In genomic region chr16:46577988-46578579, GRCh38 we compare ENCODE assay signal across 38 cellular contexts.
"Had no signal": no experiment of that assay in that cellular context is flagged by ENCODE, and none has a peak within 500 bp of the region (broad histone marks: within the 10 kb centered on the region; RNA-seq: fewer than 3 reads in every experiment).

No MANE protein-coding gene starts in this region.

- H3K27ac ChIP-seq: ascending aorta, cardiac muscle cell, VCaP had no signal

- H3K9me3 ChIP-seq: ascending aorta had no signal

- H3K4me3 ChIP-seq: ascending aorta, cardiac muscle cell had no signal

- H3K9me3 Mint-ChIP-seq: activated B cell treated with CpG ODN at 0.5 μM for 24 hours; activated CD4-positive, alpha-beta memory T cell treated with anti-CD3 and anti-CD28 coated beads for 36 hours; activated CD4-positive, alpha-beta T cell treated with anti-CD3 and anti-CD28 coated beads, Interleukin-2, amount 10 ng/mL, durations not matched to agents 24 days and 14 days; activated naive CD4-positive, alpha-beta T cell treated with anti-CD3 and anti-CD28 coated beads, Interleukin-2, amount 10 ng/mL, durations not matched to agents 7 days and 5 days; activated naive CD4-positive, alpha-beta T cell treated with anti-CD3 and anti-CD28 coated beads, Interleukin-2, amount 50 U/mL, for 24 hours; activated naive CD8-positive, alpha-beta T cell treated with anti-CD3 and anti-CD28 coated beads, Interleukin-2, amount 10 ng/mL, durations not matched to agents 7 days and 5 days; activated naive CD8-positive, alpha-beta T cell treated with anti-CD3 and anti-CD28 coated beads, Interleukin-2, amount 50 U/mL, for 24 hours; activated T-cell treated with anti-CD3 and anti-CD28 coated beads, Interleukin-2, amount 50 U/mL, for 24 hours; activated T-helper 2 cell treated with anti-CD3 and anti-CD28 coated beads, Interferon-gamma antibody, Interleukin-2, Interleukin-4, amounts not matched to agents 10 μg/mL and 5 μg/mL and 100 μg/mL, durations not matched to agents 14 hours and 24 hours and 36 hours; central memory CD8-positive, alpha-beta T cell; T-helper 1 cell treated with Interleukin-12 subunit alpha and Interleukin-12 subunit beta and Interleukin-4 antibody, amounts not matched to agents 30 μg/mL and 1 μg/mL, for 36 hours; T-helper 2 cell treated with Interferon-gamma antibody and Interleukin-4, amounts not matched to agents 5 μg/mL and 100 μg/mL, for 36 hours had no signal

- H3K4me3 Mint-ChIP-seq: activated B cell treated with CpG ODN at 0.5 μM for 24 hours; activated CD4-positive, alpha-beta memory T cell treated with anti-CD3 and anti-CD28 coated beads for 36 hours; activated CD4-positive, alpha-beta T cell treated with anti-CD3 and anti-CD28 coated beads, Interleukin-2, amount 10 ng/mL, durations not matched to agents 24 days and 14 days; activated CD8-positive, alpha-beta memory T cell treated with anti-CD3 and anti-CD28 coated beads, Interleukin-2, amount 10 ng/mL, durations not matched to agents 7 days and 5 days; activated CD8-positive, alpha-beta T cell treated with anti-CD3 and anti-CD28 coated beads, Interleukin-2, amount 10 ng/mL, durations not matched to agents 7 days and 5 days; activated naive CD4-positive, alpha-beta T cell treated with anti-CD3 and anti-CD28 coated beads, Interleukin-2, amount 10 ng/mL, durations not matched to agents 7 days and 5 days; activated naive CD4-positive, alpha-beta T cell treated with anti-CD3 and anti-CD28 coated beads, Interleukin-2, amount 50 U/mL, for 24 hours; activated naive CD8-positive, alpha-beta T cell; activated naive CD8-positive, alpha-beta T cell treated with anti-CD3 and anti-CD28 coated beads, Interleukin-2, amount 10 ng/mL, durations not matched to agents 7 days and 5 days; activated naive CD8-positive, alpha-beta T cell treated with anti-CD3 and anti-CD28 coated beads, Interleukin-2, amount 50 U/mL, for 24 hours; activated T-cell treated with anti-CD3 and anti-CD28 coated beads, Interleukin-2, amount 50 U/mL, for 24 hours; brain; central memory CD8-positive, alpha-beta T cell; T-helper 1 cell treated with Interleukin-12 subunit alpha and Interleukin-12 subunit beta and Interleukin-4 antibody, amounts not matched to agents 30 μg/mL and 1 μg/mL, for 36 hours; T-helper 2 cell treated with Interferon-gamma antibody and Interleukin-4, amounts not matched to agents 5 μg/mL and 100 μg/mL, for 36 hours had no signal

- H3K36me3 ChIP-seq: ascending aorta, cardiac muscle cell had no signal

- FAIRE-seq: bronchial epithelial cell, TTC549 had no signal

- H3K27me3 Mint-ChIP-seq: activated B cell treated with CpG ODN at 0.5 μM for 24 hours; activated CD4-positive, alpha-beta memory T cell treated with anti-CD3 and anti-CD28 coated beads for 36 hours; activated CD4-positive, alpha-beta T cell treated with anti-CD3 and anti-CD28 coated beads, Interleukin-2, amount 10 ng/mL, durations not matched to agents 24 days and 14 days; activated CD8-positive, alpha-beta memory T cell treated with anti-CD3 and anti-CD28 coated beads, Interleukin-2, amount 10 ng/mL, durations not matched to agents 7 days and 5 days; activated naive CD4-positive, alpha-beta T cell treated with anti-CD3 and anti-CD28 coated beads, Interleukin-2, amount 10 ng/mL, durations not matched to agents 7 days and 5 days; activated naive CD4-positive, alpha-beta T cell treated with anti-CD3 and anti-CD28 coated beads, Interleukin-2, amount 50 U/mL, for 24 hours; activated naive CD8-positive, alpha-beta T cell; activated naive CD8-positive, alpha-beta T cell treated with anti-CD3 and anti-CD28 coated beads, Interleukin-2, amount 10 ng/mL, durations not matched to agents 7 days and 5 days; activated naive CD8-positive, alpha-beta T cell treated with anti-CD3 and anti-CD28 coated beads, Interleukin-2, amount 50 U/mL, for 24 hours; activated T-cell treated with anti-CD3 and anti-CD28 coated beads, Interleukin-2, amount 50 U/mL, for 24 hours; brain; central memory CD8-positive, alpha-beta T cell had no signal

- ATAC-seq: activated CD8-positive, alpha-beta memory T cell treated with anti-CD3 and anti-CD28 coated beads, Interleukin-2, amount 10 ng/mL, durations not matched to agents 7 days and 5 days; activated CD8-positive, alpha-beta T cell treated with anti-CD3 and anti-CD28 coated beads, Interleukin-2, amount 10 ng/mL, durations not matched to agents 7 days and 5 days; activated naive CD8-positive, alpha-beta T cell treated with anti-CD3 and anti-CD28 coated beads, Interleukin-2, amount 50 U/mL, for 24 hours had no signal

- H3K4me1 ChIP-seq: ascending aorta had no signal

- DNase-seq: activated B cell treated with CpG ODN at 0.5 μM for 24 hours; activated CD4-positive, alpha-beta memory T cell treated with anti-CD3 and anti-CD28 coated beads for 36 hours; activated CD4-positive, alpha-beta T cell treated with anti-CD3 and anti-CD28 coated beads for 4 hours; activated CD4-positive, alpha-beta T cell treated with anti-CD3 and anti-CD28 coated beads, Interleukin-2, amount 10 ng/mL, durations not matched to agents 24 days and 14 days; activated CD4-positive, alpha-beta T cell treated with anti-CD3 and anti-CD28 coated beads, Interleukin-2, amount 50 U/mL, for 1 hour; activated CD4-positive, alpha-beta T cell treated with anti-CD3 and anti-CD28 coated beads, Interleukin-2, amount 50 U/mL, for 4 hours; activated CD4-positive, CD25-positive, alpha-beta regulatory T cell treated with anti-CD3 and anti-CD28 coated beads, Interleukin-2, amount 50 U/mL, for 72 hours; activated CD8-positive, alpha-beta memory T cell treated with anti-CD3 and anti-CD28 coated beads for 24 hours; activated CD8-positive, alpha-beta memory T cell treated with anti-CD3 and anti-CD28 coated beads, Interleukin-2, amount 10 ng/mL, durations not matched to agents 7 days and 5 days; activated CD8-positive, alpha-beta memory T cell treated with anti-CD3 and anti-CD28 coated beads, Interleukin-2, amount 50 U/mL, for 48 hours; activated CD8-positive, alpha-beta T cell treated with anti-CD3 and anti-CD28 coated beads, Interleukin-2, amount 10 ng/mL, durations not matched to agents 7 days and 5 days; activated effector memory CD4-positive, alpha-beta T cell treated with Interleukin-2 at 50 U/mL for 16 hours; activated gamma-delta T cell; activated naive CD4-positive, alpha-beta T cell treated with anti-CD3 and anti-CD28 coated beads, Interleukin-2, amount 10 ng/mL, durations not matched to agents 7 days and 5 days; activated naive CD4-positive, alpha-beta T cell treated with Interleukin-2 at 50 U/mL for 16 hours; activated naive CD8-positive, alpha-beta T cell treated with anti-CD3 and anti-CD28 coated beads, Interleukin-2, amount 10 ng/mL, durations not matched to agents 7 days and 5 days; activated naive CD8-positive, alpha-beta T cell treated with anti-CD3 and anti-CD28 coated beads, Interleukin-2, amount 50 U/mL, for 24 hours; activated T-cell treated with anti-CD3 and anti-CD28 coated beads, Interleukin-2, amount 50 U/mL, for 24 hours; activated T-cell treated with anti-CD3 and anti-CD28 coated beads, Interleukin-2, amount 50 U/mL, for 48 hours; amygdala; anterior cingulate cortex; caudate nucleus; cerebellar nuclear complex; T-helper 1 cell; T-helper 2 cell; T-helper 9 cell had no signal

- H3K4me1 Mint-ChIP-seq: activated naive CD4-positive, alpha-beta T cell treated with anti-CD3 and anti-CD28 coated beads, Interleukin-2, amount 50 U/mL, for 24 hours; brain had no signal

- H3K27ac Mint-ChIP-seq: activated B cell treated with CpG ODN at 0.5 μM for 24 hours; activated CD4-positive, alpha-beta memory T cell treated with anti-CD3 and anti-CD28 coated beads for 36 hours; activated CD4-positive, alpha-beta T cell treated with anti-CD3 and anti-CD28 coated beads, Interleukin-2, amount 10 ng/mL, durations not matched to agents 24 days and 14 days; activated CD8-positive, alpha-beta memory T cell treated with anti-CD3 and anti-CD28 coated beads, Interleukin-2, amount 10 ng/mL, durations not matched to agents 7 days and 5 days; activated CD8-positive, alpha-beta T cell treated with anti-CD3 and anti-CD28 coated beads, Interleukin-2, amount 10 ng/mL, durations not matched to agents 7 days and 5 days; activated naive CD4-positive, alpha-beta T cell treated with anti-CD3 and anti-CD28 coated beads, Interleukin-2, amount 10 ng/mL, durations not matched to agents 7 days and 5 days; activated naive CD4-positive, alpha-beta T cell treated with anti-CD3 and anti-CD28 coated beads, Interleukin-2, amount 50 U/mL, for 24 hours; activated naive CD8-positive, alpha-beta T cell; activated naive CD8-positive, alpha-beta T cell treated with anti-CD3 and anti-CD28 coated beads, Interleukin-2, amount 10 ng/mL, durations not matched to agents 7 days and 5 days; activated naive CD8-positive, alpha-beta T cell treated with anti-CD3 and anti-CD28 coated beads, Interleukin-2, amount 50 U/mL, for 24 hours; activated T-cell treated with anti-CD3 and anti-CD28 coated beads, Interleukin-2, amount 50 U/mL, for 24 hours; activated T-helper 2 cell treated with anti-CD3 and anti-CD28 coated beads, Interferon-gamma antibody, Interleukin-2, Interleukin-4, amounts not matched to agents 10 μg/mL and 5 μg/mL and 100 μg/mL, durations not matched to agents 14 hours and 24 hours and 36 hours; brain; T-helper 1 cell treated with Interleukin-12 subunit alpha and Interleukin-12 subunit beta and Interleukin-4 antibody, amounts not matched to agents 30 μg/mL and 1 μg/mL, for 36 hours; T-helper 2 cell treated with Interferon-gamma antibody and Interleukin-4, amounts not matched to agents 5 μg/mL and 100 μg/mL, for 36 hours had no signal

- H3K27me3 ChIP-seq: ascending aorta, cardiac muscle cell had no signal

- H3K36me3 Mint-ChIP-seq: activated naive CD4-positive, alpha-beta T cell treated with anti-CD3 and anti-CD28 coated beads, Interleukin-2, amount 50 U/mL, for 24 hours had no signal
